Comparison of ENCODE assay signal across 9 cellular contexts in genomic region chr9:93950619-93951601, GRCh38. TPM values are rescaled to one million over a fixed set of nuclear protein-coding genes. Genes with fewer than 3 reads are reported as not detected.
DNase-seq lines count a peak whose midpoint lies in the region; ATAC-seq and TF ChIP-seq lines count a peak whose summit lies in the region.
"Had no signal": no experiment of that assay in that cellular context is flagged by ENCODE, and none has a peak within 500 bp of the region (broad histone marks: within the 10 kb centered on the region; RNA-seq: fewer than 3 reads in every experiment).

No MANE protein-coding gene starts in this region.

- H3K4me1 ChIP-seq in colonic mucosa (peaks cover 16% of the 10 kb centered on the region), mononuclear cell (ENCODE audit: insufficient read depth, low read length) (peaks cover 49% of the 10 kb centered on the region), vagina (peaks cover 52% of the 10 kb centered on the region)

- H3K36me3 Mint-ChIP-seq in activated naive CD4-positive, alpha-beta T cell treated with anti-CD3 and anti-CD28 coated beads, Interleukin-2, amount 10 ng/mL, durations not matched to agents 7 days and 5 days: peaks cover 15% of the 10 kb centered on the region

- H3K4me1 Mint-ChIP-seq in activated naive CD4-positive, alpha-beta T cell treated with anti-CD3 and anti-CD28 coated beads, Interleukin-2, amount 10 ng/mL, durations not matched to agents 7 days and 5 days: peaks cover 54% of the 10 kb centered on the region

- H3K4me3 Mint-ChIP-seq in activated naive CD4-positive, alpha-beta T cell treated with anti-CD3 and anti-CD28 coated beads, Interleukin-2, amount 10 ng/mL, durations not matched to agents 7 days and 5 days: peak overlapping the region; percentile 55

- H3K9me3 Mint-ChIP-seq in activated naive CD4-positive, alpha-beta T cell treated with anti-CD3 and anti-CD28 coated beads, Interleukin-2, amount 10 ng/mL, durations not matched to agents 7 days and 5 days: peaks cover 8% of the 10 kb centered on the region

- peak overlapping the region; percentile 28 for H3K4me3 ChIP-seq in colonic mucosa
- peak overlapping the region; percentile 26 for H3K4me3 ChIP-seq in mononuclear cell (ENCODE audit: low read length)
- H3K4me3 ChIP-seq in vagina: peak overlapping the region; percentile 34 to 49

- H3K27me3 ChIP-seq in colonic mucosa (peaks cover 96% of the 10 kb centered on the region), mononuclear cell (ENCODE audit: insufficient read depth, low read length) (peaks cover 88% of the 10 kb centered on the region), vagina (peaks cover 44% of the 10 kb centered on the region)

- intact Hi-C loops in colonic mucosa (cut with DNase I): no loop called here
- intact Hi-C loops in vagina (cut with DNase I): no loop called here

- CTCF ChIA-PET in activated naive CD4-positive, alpha-beta T cell treated with anti-CD3 and anti-CD28 coated beads, Interleukin-2, amount 10 ng/mL, durations not matched to agents 7 days and 5 days (lab: Charles Lee): interaction anchor here (1.2 to 1.3 kb wide), 2 partner anchors 11 to 124 kb away, joined by 3 to 5 read pairs; no protein-coding TSS in a partner anchor

- TF ChIP-seq POLR2A in vagina (IDR thresholded peaks at IDR 0.05): no peak

- peak; percentile 48 for DNase-seq in activated naive CD4-positive, alpha-beta T cell treated with anti-CD3 and anti-CD28 coated beads, Interleukin-2, amount 10 ng/mL, durations not matched to agents 7 days and 5 days
- no peak for DNase-seq in activated naive CD4-positive, alpha-beta T cell treated with anti-CD3 and anti-CD28 coated beads, Interleukin-2, amount 50 U/mL, for 16 hours
- DNase-seq in colonic mucosa: peak; percentile 32
- no peak for DNase-seq in vagina (ENCODE audit: extremely low spot score in 2 of 2)
- no peak for DNase-seq in stimulated activated naive CD4-positive, alpha-beta T cell treated with Interleukin-2 at 50 U/mL for 16 hours (lab: John Stamatoyannopoulos, UW)

- ATAC-seq in HG03280 (IDR thresholded peaks at IDR 0.05; ENCODE audit: unreplicated experiment): no peak
- ATAC-seq in HG02759 (IDR thresholded peaks at IDR 0.05; ENCODE audit: unreplicated experiment): no peak

- H3K36me3 ChIP-seq in colonic mucosa (no peaks in the 10 kb centered on the region), vagina (no peaks in the 10 kb centered on the region)

- H3K27me3 Mint-ChIP-seq in activated naive CD4-positive, alpha-beta T cell treated with anti-CD3 and anti-CD28 coated beads, Interleukin-2, amount 10 ng/mL, durations not matched to agents 7 days and 5 days: peaks cover 96% of the 10 kb centered on the region

- H3K9me3 ChIP-seq in colonic mucosa (no peaks in the 10 kb centered on the region), mononuclear cell (ENCODE audit: low read depth, low read length) (no peaks in the 10 kb centered on the region), vagina (no peaks in the 10 kb centered on the region)

- no peak overlapping the region for H3K9ac ChIP-seq in colonic mucosa (ENCODE audit: low read depth in 2 of 2, low read length in 2 of 2)

- H3K27ac Mint-ChIP-seq in activated naive CD4-positive, alpha-beta T cell treated with anti-CD3 and anti-CD28 coated beads, Interleukin-2, amount 10 ng/mL, durations not matched to agents 7 days and 5 days: peak overlapping the region; percentile 68

- TF ChIP-seq CTCF in colonic mucosa (IDR thresholded peaks at IDR 0.05): no peak
- TF ChIP-seq CTCF in vagina (IDR thresholded peaks at IDR 0.05): no peak

- H3K27ac ChIP-seq in colonic mucosa (no peak overlapping the region), vagina (no peak overlapping the region)

RNA-seq across cellular contexts. Expression of gene BARX1, which starts 4.2 kb away (rescaled TPM):
- total RNA-seq in colonic mucosa (not detected), mononuclear cell (not detected), vagina (not detected)
- total RNA-seq: kidney epithelial cell had no signal

Comparison
In these comparisons a context has a peak if more than half of its experiments do, and no peak if none do; other contexts are left out.
1. DNase-seq: peak in activated naive CD4-positive, alpha-beta T cell treated with anti-CD3 and anti-CD28 coated beads, Interleukin-2, amount 10 ng/mL, durations not matched to agents 7 days and 5 days (single experiment) and colonic mucosa (single experiment); none in activated naive CD4-positive, alpha-beta T cell treated with anti-CD3 and anti-CD28 coated beads, Interleukin-2, amount 50 U/mL, for 16 hours (single experiment), vagina (0 of 2) and stimulated activated naive CD4-positive, alpha-beta T cell treated with Interleukin-2 at 50 U/mL for 16 hours (single experiment).
2. Peak in every context shown above with its lines, with median percentiles within 50 percentile points of each other: H3K4me3 ChIP-seq.